In the genomic region with DNA sequence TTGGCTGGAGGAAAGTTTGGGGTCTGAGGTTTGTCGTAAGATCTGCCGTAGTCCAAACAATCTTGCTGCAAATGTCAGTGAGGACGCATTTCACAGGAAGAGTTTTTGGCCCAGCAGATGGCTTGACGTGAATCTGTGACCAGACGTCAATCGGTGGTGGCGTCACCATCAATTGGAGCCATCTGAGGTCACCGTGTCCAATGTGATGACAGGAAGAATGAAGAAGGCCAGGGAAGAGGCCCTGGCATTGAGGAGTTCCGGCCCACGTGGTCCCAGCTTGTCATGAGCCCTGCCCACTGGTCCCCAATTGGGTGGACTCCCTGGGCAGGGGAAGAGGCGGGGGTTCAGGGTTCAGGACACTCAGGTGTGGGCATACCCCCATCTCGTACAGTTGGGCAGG, we compare ENCODE assay signal across 25 cellular contexts.
"Had no signal": no experiment of that assay in that cellular context is flagged by ENCODE, and none has a peak within 500 bp of the region (broad histone marks: within the 10 kb centered on the region; RNA-seq: fewer than 3 reads in every experiment).

No MANE protein-coding gene starts in this region.

- DNase-seq: colonic mucosa; effector memory CD8-positive, alpha-beta T cell; erythroblast; esophagus squamous epithelium; foreskin melanocyte; immature natural killer cell; islet precursor cell; kidney glomerular epithelial cell; left colon; left ventricle myocardium superior; lower lobe of right lung; naive thymus-derived CD4-positive, alpha-beta T cell; nucleus accumbens; sigmoid colon; spleen; stimulated activated CD4-positive, alpha-beta T cell treated with anti-CD3 and anti-CD28 coated beads, Interleukin-4, amount 100 ng/mL, for 4 hours; stimulated activated naive CD8-positive, alpha-beta T cell treated with anti-CD3 and anti-CD28 coated beads, Interleukin-15, Interleukin-2, amounts not matched to agents 100 U/mL and 50 U/mL, for 24 hours; substantia nigra; upper lobe of left lung had no signal

- H3K4me1 ChIP-seq: colonic mucosa, esophagus squamous epithelium, lower lobe of right lung, prostate gland, right atrium auricular region, sigmoid colon, spleen, tibial nerve, upper lobe of left lung had no signal

- H3K36me3 ChIP-seq: colonic mucosa, esophagus squamous epithelium, lower lobe of right lung, neural progenitor cell, prostate gland, right atrium auricular region, sigmoid colon, spleen, thoracic aorta, tibial nerve, upper lobe of left lung had no signal

- H3K4me3 ChIP-seq: colonic mucosa, esophagus squamous epithelium, lower lobe of right lung, neural progenitor cell, prostate gland, right atrium auricular region, sigmoid colon, spleen, thoracic aorta, tibial nerve, upper lobe of left lung had no signal

- FAIRE-seq: endometrium had no signal

- H3K9ac ChIP-seq: neural progenitor cell had no signal

- H2AFZ ChIP-seq: neural progenitor cell had no signal

- H3K9me3 ChIP-seq: colonic mucosa, esophagus squamous epithelium, lower lobe of right lung, prostate gland, right atrium auricular region, sigmoid colon, spleen, thoracic aorta, tibial nerve, upper lobe of left lung had no signal

- H3K4me2 ChIP-seq: neural progenitor cell had no signal

- H3K27ac ChIP-seq: colonic mucosa, esophagus squamous epithelium, lower lobe of right lung, neural progenitor cell, prostate gland, right atrium auricular region, sigmoid colon, spleen, thoracic aorta, tibial nerve, upper lobe of left lung had no signal

- H3K27me3 ChIP-seq: colonic mucosa, neural progenitor cell, right atrium auricular region, upper lobe of left lung had no signal
